ENCODE assay signal across 1 cellular context in genomic region chr16:89422905-89423630, GRCh38.
A peak's percentile ranks its signal among the peaks of the same experiment; 100 is the strongest.
TF ChIP-seq lines count a peak whose summit lies in the region.

No MANE protein-coding gene starts in this region.

TF ChIP-seq in HepG2, 621 proteins besides CTCF, POLR2A, EP300 and RAD21 (continued from another document and continues in another):
- peak; percentile 42; the same call in 1 of the 2 replicates for TF ChIP-seq HIC2 (CRISPR knock-in tag; IDR thresholded peaks at IDR 0.05; ENCODE audit: low read depth)
- no peak for TF ChIP-seq ZNF333 (CRISPR knock-in tag; IDR thresholded peaks at IDR 0.05; ENCODE audit: borderline replicate concordance)
- no peak for TF ChIP-seq ZNF737 (CRISPR knock-in tag; IDR thresholded peaks at IDR 0.05; ENCODE audit: borderline replicate concordance)
- TF ChIP-seq ZNF225 (CRISPR knock-in tag; IDR thresholded peaks at IDR 0.05) = no peak
- TF ChIP-seq UBTF (CRISPR knock-in tag; IDR thresholded peaks at IDR 0.05) = peak; percentile 50; the same call in 1 of the 2 replicates
- TF ChIP-seq DR1 (CRISPR knock-in tag; IDR thresholded peaks at IDR 0.05) = no peak
- TF ChIP-seq HNRNPK (IDR thresholded peaks at IDR 0.05; ENCODE audit: low read depth, low read length, poor library complexity, severe bottlenecking) = no peak
- TF ChIP-seq LBX2 (CRISPR knock-in tag; IDR thresholded peaks at IDR 0.05; ENCODE audit: borderline replicate concordance) = no peak
- TF ChIP-seq TAF15 (IDR thresholded peaks at IDR 0.05; ENCODE audit: low read depth, low read length, poor library complexity, severe bottlenecking) = no peak
- peak; percentile 75; the same call in 1 of the 2 replicates for TF ChIP-seq BCL3 (CRISPR knock-in tag; IDR thresholded peaks at IDR 0.05)
- no peak for TF ChIP-seq KLF11 (CRISPR knock-in tag; IDR thresholded peaks at IDR 0.05)
- TF ChIP-seq ZBTB37 (CRISPR knock-in tag; IDR thresholded peaks at IDR 0.05) = no peak
- no peak for TF ChIP-seq SIX1 (CRISPR knock-in tag; IDR thresholded peaks at IDR 0.05; ENCODE audit: borderline replicate concordance)
- TF ChIP-seq NR0B2 (CRISPR knock-in tag; IDR thresholded peaks at IDR 0.05) = 0 out of 2 replicates have a peak, but pooled peaks have one; percentile 51
- no peak for TF ChIP-seq MZF1 (CRISPR knock-in tag; IDR thresholded peaks at IDR 0.05; ENCODE audit: borderline replicate concordance)
- 0 out of 2 replicates have a peak, but pooled peaks have one; percentile 13 for TF ChIP-seq KDM5B (CRISPR knock-in tag; IDR thresholded peaks at IDR 0.05; ENCODE audit: borderline replicate concordance)
- no peak for TF ChIP-seq SIN3B (IDR thresholded peaks at IDR 0.05; ENCODE audit: low read length)
- TF ChIP-seq ZNF776 (CRISPR knock-in tag; IDR thresholded peaks at IDR 0.05) = no peak
- no peak for TF ChIP-seq ZNF607 (CRISPR knock-in tag; IDR thresholded peaks at IDR 0.05; ENCODE audit: borderline replicate concordance)
- no peak for TF ChIP-seq NFE2L1 (CRISPR knock-in tag; IDR thresholded peaks at IDR 0.05; ENCODE audit: borderline replicate concordance)
- TF ChIP-seq GATAD1 (CRISPR knock-in tag; IDR thresholded peaks at IDR 0.05) = 0 out of 2 replicates have a peak, but pooled peaks have one; percentile 11
- TF ChIP-seq ZZZ3 (CRISPR knock-in tag; IDR thresholded peaks at IDR 0.05; ENCODE audit: borderline replicate concordance) = no peak
- TF ChIP-seq ZNF367 (CRISPR knock-in tag; IDR thresholded peaks at IDR 0.05; ENCODE audit: borderline replicate concordance) = no peak
- no peak for TF ChIP-seq SATB2 (CRISPR knock-in tag; IDR thresholded peaks at IDR 0.05)
- no peak for TF ChIP-seq ZNF780A (CRISPR knock-in tag; IDR thresholded peaks at IDR 0.05)
- no peak for TF ChIP-seq ZNF746 (CRISPR knock-in tag; IDR thresholded peaks at IDR 0.05)
- TF ChIP-seq USF2 (IDR thresholded peaks at IDR 0.05; ENCODE audit: low read depth, low read length) = no peak
- TF ChIP-seq USF2 (CRISPR knock-in tag; IDR thresholded peaks at IDR 0.05; ENCODE audit: borderline replicate concordance) = no peak
- no peak for TF ChIP-seq MBNL3 (CRISPR knock-in tag; conservative IDR thresholded peaks at IDR 0.05)
- no peak for TF ChIP-seq STAT5B (CRISPR knock-in tag; IDR thresholded peaks at IDR 0.05)
- no peak for TF ChIP-seq ZNF616 (CRISPR knock-in tag; IDR thresholded peaks at IDR 0.05; ENCODE audit: low read depth)
- no peak for TF ChIP-seq PRPF4 (IDR thresholded peaks at IDR 0.05; ENCODE audit: low read depth, low read length, poor library complexity, severe bottlenecking)
- TF ChIP-seq SOX5 (CRISPR knock-in tag; IDR thresholded peaks at IDR 0.05; ENCODE audit: borderline replicate concordance) = no peak
- peak; percentile 93 for TF ChIP-seq ZNF687 (CRISPR knock-in tag; IDR thresholded peaks at IDR 0.05)
- TF ChIP-seq HDAC6 (IDR thresholded peaks at IDR 0.05; ENCODE audit: low read depth, low read length) = no peak
- TF ChIP-seq ZNF878 (CRISPR knock-in tag; IDR thresholded peaks at IDR 0.05) = no peak
- TF ChIP-seq TRAFD1 (CRISPR knock-in tag; IDR thresholded peaks at IDR 0.05; ENCODE audit: borderline replicate concordance) = no peak
- no peak for TF ChIP-seq REXO4 (CRISPR knock-in tag; IDR thresholded peaks at IDR 0.05; ENCODE audit: borderline replicate concordance)
- no peak for TF ChIP-seq ZNF720 (CRISPR knock-in tag; IDR thresholded peaks at IDR 0.05)
- 0 out of 2 replicates have a peak, but pooled peaks have one; percentile 26 for TF ChIP-seq ZNF503 (CRISPR knock-in tag; IDR thresholded peaks at IDR 0.05)
- no peak for TF ChIP-seq ZNF10 (CRISPR knock-in tag; IDR thresholded peaks at IDR 0.05; ENCODE audit: borderline replicate concordance, low read depth)
- TF ChIP-seq AGO1 (IDR thresholded peaks at IDR 0.05; ENCODE audit: low read depth, low read length, poor library complexity, severe bottlenecking) = no peak
- TF ChIP-seq ELF3 (CRISPR knock-in tag; IDR thresholded peaks at IDR 0.05) = no peak
